22 cellular contexts compared by ENCODE assay signal in the genomic region with DNA sequence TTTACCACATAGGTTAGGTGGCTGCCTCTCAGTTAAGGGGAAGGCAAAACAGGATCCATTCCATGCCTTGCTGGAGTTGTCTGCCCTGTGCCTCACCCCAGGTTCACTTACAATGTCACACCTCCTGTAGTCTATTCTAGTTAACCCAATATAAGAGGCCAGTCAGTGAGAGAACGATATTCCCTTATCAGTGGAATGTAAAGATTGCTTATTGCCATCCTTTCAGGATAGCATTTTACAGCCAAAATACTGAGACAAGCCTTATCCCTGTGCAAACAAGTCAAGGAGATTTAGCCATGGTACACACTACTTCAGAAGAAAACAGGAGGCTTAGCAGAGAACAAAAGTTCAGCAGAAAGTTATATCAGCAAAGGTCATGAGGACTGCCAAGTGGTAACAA. TPM values are rescaled to one million over a fixed set of nuclear protein-coding genes. Genes with fewer than 3 reads are reported as not detected.
DNase-seq lines count a peak whose midpoint lies in the region; ATAC-seq and TF ChIP-seq lines count a peak whose summit lies in the region.
"Had no signal": no experiment of that assay in that cellular context is flagged by ENCODE, and none has a peak within 500 bp of the region (broad histone marks: within the 10 kb centered on the region; RNA-seq: fewer than 3 reads in every experiment).

No MANE protein-coding gene starts in this region.

- H3K27me3 ChIP-seq in DND-41 (ENCODE audit: insufficient read depth, low read length, poor library complexity) (no peaks in the 10 kb centered on the region), Panc1 (ENCODE audit: control insufficient read depth, insufficient read depth, low read length) (no peaks in the 10 kb centered on the region), left lung (no peaks in the 10 kb centered on the region)

- ATAC-seq in DND-41 (ENCODE audit: insufficient read depth, low read depth) (no peak), Panc1 (no peak), left lung (peak; percentile 54), HG02981 (IDR thresholded peaks at IDR 0.05; ENCODE audit: unreplicated experiment) (no peak), GM18505 (IDR thresholded peaks at IDR 0.05; ENCODE audit: unreplicated experiment) (no peak)
- ATAC-seq in stimulated activated memory B cell treated with anti-CD40 and anti-IgM and Interleukin-4, amounts not matched to agents 10 μg/mL and 1 μg/mL and 100 μg/mL, for 72 hours = no peak
- ATAC-seq: SK-N-SH treated with all-trans-retinoic acid at 6 μM for 48 hours had no signal

- no TSS peak for BruUV-seq in Panc1 (replicated peaks; lab: Mats Ljungman, UMichigan)

- H3K4me3 ChIP-seq in DND-41 (ENCODE audit: low read depth in 1 of 2, low read length in 2 of 2) (no peak overlapping the region), Panc1 (ENCODE audit: low read depth in 2 of 2, low read length in 2 of 2) (no peak overlapping the region), left lung (no peak overlapping the region)

- no peaks in the 10 kb centered on the region for H3K9me3 Mint-ChIP-seq in stimulated activated memory B cell treated with anti-CD40 and anti-IgM and Interleukin-4, amounts not matched to agents 10 μg/mL and 1 μg/mL and 100 μg/mL, for 72 hours

- H4K20me1 ChIP-seq in DND-41 (ENCODE audit: insufficient read depth, low read length) = no peaks in the 10 kb centered on the region

- H3K9me3 ChIP-seq in DND-41 (ENCODE audit: insufficient read depth, low read length, severe bottlenecking) (no peaks in the 10 kb centered on the region), Panc1 (ENCODE audit: control insufficient read depth, insufficient read depth, low read depth, low read length) (no peaks in the 10 kb centered on the region), left lung (no peaks in the 10 kb centered on the region)

- TF ChIP-seq POLR2A in GM18505 (IDR thresholded peaks at IDR 0.05; ENCODE audit: borderline replicate concordance, extremely low read depth, insufficient read depth, insufficient read length) = no peak

- intact Hi-C loops in Panc1 (cut with micrococcal nuclease; ENCODE audit: unreplicated experiment) (no loop called here), left lung (cut with DNase I) (no loop called here)

- H3K4me3 Mint-ChIP-seq in stimulated activated memory B cell treated with anti-CD40 and anti-IgM and Interleukin-4, amounts not matched to agents 10 μg/mL and 1 μg/mL and 100 μg/mL, for 72 hours = no peak overlapping the region
- H3K4me3 Mint-ChIP-seq: H9 had no signal

- no peak overlapping the region for H3K9ac ChIP-seq in DND-41 (ENCODE audit: low read depth, low read length)
- H3K9ac ChIP-seq: KMS-11 had no signal

- CTCF ChIA-PET in Panc1 (lab: Charles Lee) = no interaction called here

- no peak for TF ChIP-seq CTCF in DND-41 (IDR thresholded peaks at IDR 0.05; ENCODE audit: borderline replicate concordance, extremely low read depth, low read length, poor library complexity, severe bottlenecking)
- TF ChIP-seq CTCF in Panc1 (IDR thresholded peaks at IDR 0.05) = no peak
- no peak for TF ChIP-seq CTCF in left lung (IDR thresholded peaks at IDR 0.05)

- peaks cover 14% of the 10 kb centered on the region for H3K36me3 Mint-ChIP-seq in stimulated activated memory B cell treated with anti-CD40 and anti-IgM and Interleukin-4, amounts not matched to agents 10 μg/mL and 1 μg/mL and 100 μg/mL, for 72 hours

- H3K27ac Mint-ChIP-seq in stimulated activated memory B cell treated with anti-CD40 and anti-IgM and Interleukin-4, amounts not matched to agents 10 μg/mL and 1 μg/mL and 100 μg/mL, for 72 hours = peak overlapping the region; percentile 15
- H3K27ac Mint-ChIP-seq: H9 had no signal

- H3K27ac ChIP-seq in DND-41 (ENCODE audit: low read length) (no peak overlapping the region), Panc1 (ENCODE audit: low read length) (peak overlapping the region; percentile 7; the same call in 1 of the 2 replicates), left lung (no peak overlapping the region)
- H3K27ac ChIP-seq: C4-2B, KMS-11, RWPE1 had no signal

- H3K4me1 ChIP-seq in DND-41 (ENCODE audit: insufficient read depth, low read length) = peaks cover 35% of the 10 kb centered on the region
- H3K4me1 ChIP-seq in Panc1 (ENCODE audit: control insufficient read depth, insufficient read depth, low read length) = no peaks in the 10 kb centered on the region; the same call in 1 of the 2 replicates
- H3K4me1 ChIP-seq in left lung = peaks cover 0 to 53% of the 10 kb centered on the region in 2 donors

- POLR2A ChIA-PET in Panc1 (lab: Charles Lee) = no interaction called here

- H3K36me3 ChIP-seq in DND-41 (ENCODE audit: insufficient read depth, low read length) (peaks cover 9% of the 10 kb centered on the region; the same call in 1 of the 2 replicates), Panc1 (ENCODE audit: control insufficient read depth, insufficient read depth, low read length) (no peaks in the 10 kb centered on the region), left lung (peaks cover 0 to 2% of the 10 kb centered on the region in 2 donors)

- no peaks in the 10 kb centered on the region for H3K27me3 Mint-ChIP-seq in stimulated activated memory B cell treated with anti-CD40 and anti-IgM and Interleukin-4, amounts not matched to agents 10 μg/mL and 1 μg/mL and 100 μg/mL, for 72 hours

- H3K4me2 ChIP-seq in DND-41 (ENCODE audit: insufficient read depth, low read length) = peak overlapping the region; percentile 9; the same call in 1 of the 2 replicates
- H3K4me2 ChIP-seq: KMS-11 had no signal

- peaks cover 15% of the 10 kb centered on the region for H3K79me2 ChIP-seq in DND-41 (ENCODE audit: insufficient read depth, low read length)

- in situ Hi-C loops in Panc1 (cut with HindIII; ENCODE audit: low pct_unique_long_range_greater_than_20kb, low sequenced_read_pairs) = no loop called here

- H2AFZ ChIP-seq in DND-41 (ENCODE audit: low read depth, low read length) = no peak overlapping the region

- DNase-seq in DND-41 = no peak
- DNase-seq in Panc1 (ENCODE audit: low read depth, low spot score) = no peak
- no peak for DNase-seq in left lung
- no peak for DNase-seq in stimulated activated CD4-positive, alpha-beta T cell treated with anti-CD3 and anti-CD28 coated beads, Interleukin-4, amount 100 ng/mL, for 4 hours
- DNase-seq in stimulated activated CD4-positive, alpha-beta T cell treated with anti-CD3 and anti-CD28 coated beads, Interleukin-1b, Interleukin-23, amount 100 ng/mL, for 48 hours = no peak
- DNase-seq: AML-193, GDM1, H9, MV-4-11, NCI-H187, NCI-H2107, NCI-H510A, NCI-H748 treated with DMSO at 0.1 percent for 48 hours, OCI-M1, SIG-M5 had no signal

- peaks cover 42% of the 10 kb centered on the region for H3K4me1 Mint-ChIP-seq in stimulated activated memory B cell treated with anti-CD40 and anti-IgM and Interleukin-4, amounts not matched to agents 10 μg/mL and 1 μg/mL and 100 μg/mL, for 72 hours

RNA-seq across cellular contexts. Expression of a gene that starts 5.5 kb away (rescaled TPM):
- 11.2 TPM for total RNA-seq in Panc1 (2021; ENCODE audit: unreplicated experiment)
- polyA plus RNA-seq in Panc1 (2012; ENCODE audit: insufficient read length) = 8.5 TPM
- 10 to 100 TPM; 11.5 to 13.3 TPM for total RNA-seq in left lung
